8 cellular contexts compared by ENCODE assay signal in the genomic region with DNA sequence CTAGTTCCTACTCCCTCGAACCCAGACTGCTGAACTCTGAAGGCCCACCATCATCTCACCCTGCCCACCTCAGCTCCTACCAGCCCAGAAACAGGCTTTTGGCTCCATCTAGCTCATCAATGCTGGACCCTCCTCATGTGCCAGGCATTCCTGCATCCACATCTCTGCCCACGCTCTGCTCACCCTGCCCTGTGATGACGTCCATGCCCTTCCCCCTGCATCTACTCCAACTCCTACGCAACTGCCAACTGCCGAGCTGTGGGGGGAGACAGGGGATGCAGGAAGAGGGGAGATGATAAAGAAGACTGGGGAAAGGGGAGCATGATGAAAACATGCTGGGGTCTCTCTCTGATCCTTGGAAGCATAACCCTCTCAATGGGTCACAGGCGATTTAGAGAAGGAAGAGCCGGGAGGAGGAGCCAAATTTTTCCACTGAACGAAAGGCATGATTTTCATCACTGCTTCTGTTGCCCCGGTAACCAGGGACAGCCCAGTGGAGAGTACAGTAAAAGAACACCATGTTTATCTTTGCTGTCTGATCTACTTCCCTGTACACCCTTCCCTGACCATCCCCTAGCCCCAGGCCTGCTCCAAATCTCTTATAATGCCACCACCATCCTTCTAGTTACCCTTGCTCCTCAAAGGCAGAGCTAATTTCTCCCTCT. TPM values are rescaled to one million over a fixed set of nuclear protein-coding genes. Genes with fewer than 3 reads are reported as not detected.
DNase-seq lines count a peak whose midpoint lies in the region; ATAC-seq and TF ChIP-seq lines count a peak whose summit lies in the region.

No MANE protein-coding gene starts in this region.

- ATAC-seq in T-cell (replicated peaks in 1 of 4) (peak in 1 of 4 experiments; percentile 12), WTC11 (no peak), HG03039 (IDR thresholded peaks at IDR 0.05; ENCODE audit: unreplicated experiment) (no peak)

- POLR2A ChIA-PET in CD4-positive, alpha-beta memory T cell (lab: Charles Lee; ENCODE audit: partially characterized antibody): interaction anchor here (1.4 to 16.6 kb wide), 3 partner anchors 18 to 115 kb away, joined by 3 to 374 read pairs (median 157); partner anchors contain the start of gene CD46
- POLR2A ChIA-PET in T-cell (lab: Charles Lee): interaction anchor here in 1 of 2 donors (0.9 kb wide), 1 partner anchor 37 kb away, joined by 3 read pairs; no protein-coding TSS in a partner anchor
- POLR2A ChIA-PET in WTC11 (lab: Charles Lee): no interaction called here

- intact Hi-C loops in CD4-positive, alpha-beta memory T cell (cut with micrococcal nuclease): loop anchor here (5.0 kb wide), 1 partner anchor 114 kb away; the partner anchor contains the start of gene CD46
- intact Hi-C loops in esophagus muscularis mucosa (cut with DNase I): loop anchor here (10.0 kb wide), 1 partner anchor 52 kb away; no protein-coding TSS in a partner anchor

- peaks cover 23 to 59% of the 10 kb centered on the region in 2 donors for H3K36me3 Mint-ChIP-seq in CD4-positive, alpha-beta memory T cell
- peaks cover 30% of the 10 kb centered on the region for H3K36me3 Mint-ChIP-seq in T-cell
- H3K36me3 Mint-ChIP-seq in neural crest cell (ENCODE audit: low read depth): peaks cover 5% of the 10 kb centered on the region
- H3K36me3 Mint-ChIP-seq in WTC11: no peaks in the 10 kb centered on the region

- H3K4me1 Mint-ChIP-seq in CD4-positive, alpha-beta memory T cell: peaks cover 74 to 95% (median 81%) of the 10 kb centered on the region in 4 donors
- peaks cover 83 to 90% (median 86%) of the 10 kb centered on the region in 3 donors for H3K4me1 Mint-ChIP-seq in T-cell
- H3K4me1 Mint-ChIP-seq in neural crest cell: peaks cover 13% of the 10 kb centered on the region
- peaks cover 11% of the 10 kb centered on the region for H3K4me1 Mint-ChIP-seq in WTC11

- peak in 3 of 5 donors; percentile 28 to 58 (median 31) for DNase-seq in CD4-positive, alpha-beta memory T cell
- DNase-seq in T-cell (peak in 2 of 34 experiments; percentile 17 to 20), esophagus muscularis mucosa (ENCODE audit: extremely low spot score) (no peak), neural crest cell (ENCODE audit: low read depth, low spot score) (no peak), WTC11 (ENCODE audit: low spot score) (no peak), NCI-H345 treated with DMSO at 0.1 percent for 48 hours (lab: John Stamatoyannopoulos, UW; ENCODE audit: unreplicated experiment) (no peak), HPDE6-E6E7 (ENCODE audit: extremely low spot score) (no peak)

- H3K4me3 ChIP-seq in CD4-positive, alpha-beta memory T cell (ENCODE audit: low read length in 2 of 2): peak overlapping the region; percentile 70 to 79
- peak overlapping the region; percentile 87 to 99 (median 92) for H3K4me3 ChIP-seq in esophagus muscularis mucosa

- no peak for TF ChIP-seq POLR2A in esophagus muscularis mucosa (IDR thresholded peaks at IDR 0.05; ENCODE audit: low read depth)

- H3K27ac ChIP-seq in CD4-positive, alpha-beta memory T cell (ENCODE audit: low read depth, low read length): peak overlapping the region; percentile 81
- peak overlapping the region; percentile 96 to 98 (median 98) for H3K27ac ChIP-seq in esophagus muscularis mucosa (replicated peaks in 1 of 4)

- H3K9me3 Mint-ChIP-seq in CD4-positive, alpha-beta memory T cell: no peaks in the 10 kb centered on the region
- H3K9me3 Mint-ChIP-seq in T-cell (no peaks in the 10 kb centered on the region), neural crest cell (no peaks in the 10 kb centered on the region), WTC11 (no peaks in the 10 kb centered on the region)

- H3K4me3 Mint-ChIP-seq in CD4-positive, alpha-beta memory T cell: peak overlapping the region; percentile 91 to 98 (median 96)
- H3K4me3 Mint-ChIP-seq in T-cell (peak overlapping the region; percentile 91 to 97 (median 93)), neural crest cell (peak overlapping the region; percentile 85), WTC11 (no peak overlapping the region)

- CTCF ChIA-PET in CD4-positive, alpha-beta memory T cell (lab: Charles Lee; ENCODE audit: partially characterized antibody): interaction anchor here (1.2 to 19.5 kb wide), 4 partner anchors 10 to 97 kb away, joined by 3 to 494 read pairs (median 214); no protein-coding TSS in a partner anchor
- CTCF ChIA-PET in T-cell (lab: Charles Lee): interaction anchor here in 1 of 2 donors (2.2 to 11.1 kb wide), 2 partner anchors 19 to 37 kb away, joined by 11 to 148 read pairs; no protein-coding TSS in a partner anchor
- CTCF ChIA-PET in WTC11 (lab: Charles Lee): interaction anchor here (2.4 kb wide), 1 partner anchor 10 kb away, joined by 12 read pairs; no protein-coding TSS in a partner anchor

- 29% methylated on average over 9 of the region's 9 CpGs for WGBS in esophagus muscularis mucosa

- peak overlapping the region; percentile 87 to 95 (median 93) for H3K27ac Mint-ChIP-seq in CD4-positive, alpha-beta memory T cell
- H3K27ac Mint-ChIP-seq in T-cell (peak overlapping the region; percentile 81 to 95), neural crest cell (ENCODE audit: unreplicated experiment) (no peak overlapping the region), WTC11 (no peak overlapping the region)

- no peak for TF ChIP-seq EP300 in esophagus muscularis mucosa (IDR thresholded peaks at IDR 0.05)

- TF ChIP-seq CTCF in esophagus muscularis mucosa (IDR thresholded peaks at IDR 0.05): no peak
- TF ChIP-seq CTCF in neural crest cell (conservative IDR thresholded peaks at IDR 0.05): no peak
- no peak for TF ChIP-seq CTCF in WTC11 (IDR thresholded peaks at IDR 0.05)

- peaks cover 89% of the 10 kb centered on the region for H3K4me1 ChIP-seq in CD4-positive, alpha-beta memory T cell (ENCODE audit: insufficient read depth, low read length)
- peaks cover 63 to 89% (median 87%) of the 10 kb centered on the region in 4 donors for H3K4me1 ChIP-seq in esophagus muscularis mucosa

- no peaks in the 10 kb centered on the region for H3K27me3 Mint-ChIP-seq in CD4-positive, alpha-beta memory T cell
- H3K27me3 Mint-ChIP-seq in T-cell: no peaks in the 10 kb centered on the region
- peaks cover 7% of the 10 kb centered on the region for H3K27me3 Mint-ChIP-seq in neural crest cell (ENCODE audit: low read depth)
- peaks cover 28% of the 10 kb centered on the region for H3K27me3 Mint-ChIP-seq in WTC11 (ENCODE audit: low read depth)

- no peaks in the 10 kb centered on the region for H3K27me3 ChIP-seq in CD4-positive, alpha-beta memory T cell (ENCODE audit: insufficient read depth, low read length)
- H3K27me3 ChIP-seq in esophagus muscularis mucosa: no peaks in the 10 kb centered on the region

- peaks cover 3% of the 10 kb centered on the region for H3K36me3 ChIP-seq in CD4-positive, alpha-beta memory T cell (ENCODE audit: insufficient read depth, low read length)
- peaks cover 0 to 15% (median 0%) of the 10 kb centered on the region in 4 donors for H3K36me3 ChIP-seq in esophagus muscularis mucosa

- no peaks in the 10 kb centered on the region for H3K9me3 ChIP-seq in CD4-positive, alpha-beta memory T cell (ENCODE audit: control insufficient read depth in 1 of 2, low read length in 2 of 2)
- H3K9me3 ChIP-seq in esophagus muscularis mucosa: no peaks in the 10 kb centered on the region

TF ChIP-seq in WTC11, 78 proteins besides CTCF, POLR2A, EP300 and RAD21 (continues in another document):
- TF ChIP-seq, protein P1, sequence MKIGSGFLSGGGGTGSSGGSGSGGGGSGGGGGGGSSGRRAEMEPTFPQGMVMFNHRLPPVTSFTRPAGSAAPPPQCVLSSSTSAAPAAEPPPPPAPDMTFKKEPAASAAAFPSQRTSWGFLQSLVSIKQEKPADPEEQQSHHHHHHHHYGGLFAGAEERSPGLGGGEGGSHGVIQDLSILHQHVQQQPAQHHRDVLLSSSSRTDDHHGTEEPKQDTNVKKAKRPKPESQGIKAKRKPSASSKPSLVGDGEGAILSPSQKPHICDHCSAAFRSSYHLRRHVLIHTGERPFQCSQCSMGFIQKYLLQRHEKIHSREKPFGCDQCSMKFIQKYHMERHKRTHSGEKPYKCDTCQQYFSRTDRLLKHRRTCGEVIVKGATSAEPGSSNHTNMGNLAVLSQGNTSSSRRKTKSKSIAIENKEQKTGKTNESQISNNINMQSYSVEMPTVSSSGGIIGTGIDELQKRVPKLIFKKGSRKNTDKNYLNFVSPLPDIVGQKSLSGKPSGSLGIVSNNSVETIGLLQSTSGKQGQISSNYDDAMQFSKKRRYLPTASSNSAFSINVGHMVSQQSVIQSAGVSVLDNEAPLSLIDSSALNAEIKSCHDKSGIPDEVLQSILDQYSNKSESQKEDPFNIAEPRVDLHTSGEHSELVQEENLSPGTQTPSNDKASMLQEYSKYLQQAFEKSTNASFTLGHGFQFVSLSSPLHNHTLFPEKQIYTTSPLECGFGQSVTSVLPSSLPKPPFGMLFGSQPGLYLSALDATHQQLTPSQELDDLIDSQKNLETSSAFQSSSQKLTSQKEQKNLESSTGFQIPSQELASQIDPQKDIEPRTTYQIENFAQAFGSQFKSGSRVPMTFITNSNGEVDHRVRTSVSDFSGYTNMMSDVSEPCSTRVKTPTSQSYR (CRISPR knock-in tag; IDR thresholded peaks at IDR 0.05): no peak
- TF ChIP-seq CREM (CRISPR knock-in tag; IDR thresholded peaks at IDR 0.05) (no peak), GTF2I (CRISPR knock-in tag; conservative IDR thresholded peaks at IDR 0.05) (no peak), NR2C2 (CRISPR knock-in tag; IDR thresholded peaks at IDR 0.05) (no peak), TP53 (CRISPR knock-in tag; IDR thresholded peaks at IDR 0.05) (no peak), SP1 (CRISPR knock-in tag; conservative IDR thresholded peaks at IDR 0.05) (no peak)
- TF ChIP-seq, protein P2, sequence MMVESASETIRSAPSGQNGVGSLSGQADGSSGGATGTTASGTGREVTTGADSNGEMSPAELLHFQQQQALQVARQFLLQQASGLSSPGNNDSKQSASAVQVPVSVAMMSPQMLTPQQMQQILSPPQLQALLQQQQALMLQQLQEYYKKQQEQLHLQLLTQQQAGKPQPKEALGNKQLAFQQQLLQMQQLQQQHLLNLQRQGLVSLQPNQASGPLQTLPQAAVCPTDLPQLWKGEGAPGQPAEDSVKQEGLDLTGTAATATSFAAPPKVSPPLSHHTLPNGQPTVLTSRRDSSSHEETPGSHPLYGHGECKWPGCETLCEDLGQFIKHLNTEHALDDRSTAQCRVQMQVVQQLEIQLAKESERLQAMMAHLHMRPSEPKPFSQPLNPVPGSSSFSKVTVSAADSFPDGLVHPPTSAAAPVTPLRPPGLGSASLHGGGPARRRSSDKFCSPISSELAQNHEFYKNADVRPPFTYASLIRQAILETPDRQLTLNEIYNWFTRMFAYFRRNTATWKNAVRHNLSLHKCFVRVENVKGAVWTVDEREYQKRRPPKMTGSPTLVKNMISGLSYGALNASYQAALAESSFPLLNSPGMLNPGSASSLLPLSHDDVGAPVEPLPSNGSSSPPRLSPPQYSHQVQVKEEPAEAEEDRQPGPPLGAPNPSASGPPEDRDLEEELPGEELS (CRISPR knock-in tag; IDR thresholded peaks at IDR 0.05): no peak

RNA-seq across cellular contexts. Expression of gene CD34, which starts 44.3 kb away (rescaled TPM):
- under 1 TPM in 1 of 2 experiments, not detected in 1; 0.03 TPM for total RNA-seq in CD4-positive, alpha-beta memory T cell
- polyA plus RNA-seq in CD4-positive, alpha-beta memory T cell: not detected
- total RNA-seq in T-cell (1 to 10 TPM in 2 of 5 donors, under 1 TPM in 3; 0.57 to 1.6 (median 0.83) TPM), esophagus muscularis mucosa (100 to 1,000 TPM in 2 of 4 donors, 10 to 100 TPM in 2; 70.2 to 136 (median 93.3) TPM), neural crest cell (0.14 and 0.26 TPM in 2 replicates), WTC11 (2021) (0.18 to 0.35 TPM (median 0.27 TPM) in 3 replicates)

Comparison
In these comparisons a context has a peak if more than half of its experiments do, and no peak if none do; other contexts are left out.
1. DNase-seq: peak in CD4-positive, alpha-beta memory T cell (3 of 5); none in esophagus muscularis mucosa (single experiment), neural crest cell (single experiment), WTC11 (single experiment), NCI-H345 treated with DMSO at 0.1 percent for 48 hours (single experiment) and HPDE6-E6E7 (single experiment).
2. H3K27ac Mint-ChIP-seq: peak in CD4-positive, alpha-beta memory T cell (7 of 7) and T-cell (2 of 2); none in neural crest cell (single experiment) and WTC11 (single experiment).
3. RNA of gene CD34, which starts 44.3 kb away (total RNA-seq): 70.2 to 136 TPM in esophagus muscularis mucosa; 0.57 to 1.6 TPM in T-cell, 0.18 to 0.35 TPM in WTC11, 0.14 to 0.26 TPM in neural crest cell and 0.03 TPM in CD4-positive, alpha-beta memory T cell; every median in the first group is over 10 times any median in the second.